ENCODE assay signal across 1 cellular context in the genomic region with DNA sequence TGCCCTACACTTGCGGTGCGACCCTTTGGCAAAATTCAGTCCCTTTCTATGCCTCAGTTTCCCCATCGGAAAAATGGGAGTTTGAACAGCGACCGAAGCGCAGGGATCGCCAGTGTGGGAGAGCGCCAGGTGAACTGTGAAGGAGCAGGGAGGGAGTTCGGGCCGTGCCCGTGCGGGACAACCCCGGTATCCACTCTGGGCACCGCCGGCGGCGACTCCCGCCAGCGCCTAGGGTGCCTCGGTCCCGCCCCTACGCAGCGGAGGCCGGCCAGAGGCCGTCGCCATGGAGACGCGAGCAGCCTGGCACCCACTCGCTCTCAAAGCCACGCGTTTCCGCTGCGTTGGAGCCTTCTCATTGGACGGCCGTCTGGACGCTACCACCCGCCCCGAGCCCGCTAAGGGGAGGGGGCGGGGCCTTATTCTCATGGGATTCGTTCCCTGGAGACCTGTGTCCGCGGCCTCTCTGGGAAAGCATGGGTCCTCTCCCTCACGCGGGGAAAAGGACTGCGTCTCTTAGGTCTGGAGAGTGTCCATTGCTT.
TF ChIP-seq lines count a peak whose summit lies in the region.

No MANE protein-coding gene starts in this region.

TF ChIP-seq in K562, 482 proteins besides CTCF, POLR2A, EP300 and RAD21 (continued from another document and continues in another):
- TF ChIP-seq ZNF143 (CRISPR knock-in tag; IDR thresholded peaks at IDR 0.05): no peak
- TF ChIP-seq SIN3B (IDR thresholded peaks at IDR 0.05; ENCODE audit: low read depth): no peak
- no peak for TF ChIP-seq CREBBP (IDR thresholded peaks at IDR 0.05; ENCODE audit: low read depth, low read length)
- no peak for TF ChIP-seq TFAM (CRISPR knock-in tag; conservative IDR thresholded peaks at IDR 0.05)
- TF ChIP-seq, protein P1, sequence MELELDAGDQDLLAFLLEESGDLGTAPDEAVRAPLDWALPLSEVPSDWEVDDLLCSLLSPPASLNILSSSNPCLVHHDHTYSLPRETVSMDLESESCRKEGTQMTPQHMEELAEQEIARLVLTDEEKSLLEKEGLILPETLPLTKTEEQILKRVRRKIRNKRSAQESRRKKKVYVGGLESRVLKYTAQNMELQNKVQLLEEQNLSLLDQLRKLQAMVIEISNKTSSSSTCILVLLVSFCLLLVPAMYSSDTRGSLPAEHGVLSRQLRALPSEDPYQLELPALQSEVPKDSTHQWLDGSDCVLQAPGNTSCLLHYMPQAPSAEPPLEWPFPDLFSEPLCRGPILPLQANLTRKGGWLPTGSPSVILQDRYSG (tag; conservative IDR thresholded peaks at IDR 0.05; ENCODE audit: low read depth): no peak
- TF ChIP-seq, protein P2, sequence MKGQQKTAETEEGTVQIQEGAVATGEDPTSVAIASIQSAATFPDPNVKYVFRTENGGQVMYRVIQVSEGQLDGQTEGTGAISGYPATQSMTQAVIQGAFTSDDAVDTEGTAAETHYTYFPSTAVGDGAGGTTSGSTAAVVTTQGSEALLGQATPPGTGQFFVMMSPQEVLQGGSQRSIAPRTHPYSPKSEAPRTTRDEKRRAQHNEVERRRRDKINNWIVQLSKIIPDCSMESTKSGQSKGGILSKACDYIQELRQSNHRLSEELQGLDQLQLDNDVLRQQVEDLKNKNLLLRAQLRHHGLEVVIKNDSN (CRISPR knock-in tag; IDR thresholded peaks at IDR 0.05): no peak
- peak; percentile 10; the same call in 1 of the 2 replicates for TF ChIP-seq SOX6 (IDR thresholded peaks at IDR 0.05)
- peak; percentile 89 for TF ChIP-seq MBD2 (IDR thresholded peaks at IDR 0.05; ENCODE audit: borderline replicate concordance, low read depth)
- TF ChIP-seq, protein P3, sequence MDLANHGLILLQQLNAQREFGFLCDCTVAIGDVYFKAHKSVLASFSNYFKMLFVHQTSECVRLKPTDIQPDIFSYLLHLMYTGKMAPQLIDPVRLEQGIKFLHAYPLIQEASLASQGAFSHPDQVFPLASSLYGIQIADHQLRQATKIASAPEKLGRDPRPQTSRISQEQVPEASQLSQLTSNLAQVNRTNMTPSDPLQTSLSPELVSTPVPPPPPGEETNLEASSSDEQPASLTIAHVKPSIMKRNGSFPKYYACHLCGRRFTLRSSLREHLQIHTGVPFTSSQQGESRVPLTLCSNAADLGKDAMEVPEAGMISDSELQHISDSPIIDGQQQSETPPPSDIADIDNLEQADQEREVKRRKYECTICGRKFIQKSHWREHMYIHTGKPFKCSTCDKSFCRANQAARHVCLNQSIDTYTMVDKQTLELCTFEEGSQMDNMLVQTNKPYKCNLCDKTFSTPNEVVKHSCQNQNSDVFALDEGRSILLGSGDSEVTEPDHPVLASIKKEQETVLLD (IDR thresholded peaks at IDR 0.05): 0 out of 2 replicates have a peak, but pooled peaks have one; percentile 21
- TF ChIP-seq NR1H2 (CRISPR knock-in tag; IDR thresholded peaks at IDR 0.05): no peak
- TF ChIP-seq, protein P4, sequence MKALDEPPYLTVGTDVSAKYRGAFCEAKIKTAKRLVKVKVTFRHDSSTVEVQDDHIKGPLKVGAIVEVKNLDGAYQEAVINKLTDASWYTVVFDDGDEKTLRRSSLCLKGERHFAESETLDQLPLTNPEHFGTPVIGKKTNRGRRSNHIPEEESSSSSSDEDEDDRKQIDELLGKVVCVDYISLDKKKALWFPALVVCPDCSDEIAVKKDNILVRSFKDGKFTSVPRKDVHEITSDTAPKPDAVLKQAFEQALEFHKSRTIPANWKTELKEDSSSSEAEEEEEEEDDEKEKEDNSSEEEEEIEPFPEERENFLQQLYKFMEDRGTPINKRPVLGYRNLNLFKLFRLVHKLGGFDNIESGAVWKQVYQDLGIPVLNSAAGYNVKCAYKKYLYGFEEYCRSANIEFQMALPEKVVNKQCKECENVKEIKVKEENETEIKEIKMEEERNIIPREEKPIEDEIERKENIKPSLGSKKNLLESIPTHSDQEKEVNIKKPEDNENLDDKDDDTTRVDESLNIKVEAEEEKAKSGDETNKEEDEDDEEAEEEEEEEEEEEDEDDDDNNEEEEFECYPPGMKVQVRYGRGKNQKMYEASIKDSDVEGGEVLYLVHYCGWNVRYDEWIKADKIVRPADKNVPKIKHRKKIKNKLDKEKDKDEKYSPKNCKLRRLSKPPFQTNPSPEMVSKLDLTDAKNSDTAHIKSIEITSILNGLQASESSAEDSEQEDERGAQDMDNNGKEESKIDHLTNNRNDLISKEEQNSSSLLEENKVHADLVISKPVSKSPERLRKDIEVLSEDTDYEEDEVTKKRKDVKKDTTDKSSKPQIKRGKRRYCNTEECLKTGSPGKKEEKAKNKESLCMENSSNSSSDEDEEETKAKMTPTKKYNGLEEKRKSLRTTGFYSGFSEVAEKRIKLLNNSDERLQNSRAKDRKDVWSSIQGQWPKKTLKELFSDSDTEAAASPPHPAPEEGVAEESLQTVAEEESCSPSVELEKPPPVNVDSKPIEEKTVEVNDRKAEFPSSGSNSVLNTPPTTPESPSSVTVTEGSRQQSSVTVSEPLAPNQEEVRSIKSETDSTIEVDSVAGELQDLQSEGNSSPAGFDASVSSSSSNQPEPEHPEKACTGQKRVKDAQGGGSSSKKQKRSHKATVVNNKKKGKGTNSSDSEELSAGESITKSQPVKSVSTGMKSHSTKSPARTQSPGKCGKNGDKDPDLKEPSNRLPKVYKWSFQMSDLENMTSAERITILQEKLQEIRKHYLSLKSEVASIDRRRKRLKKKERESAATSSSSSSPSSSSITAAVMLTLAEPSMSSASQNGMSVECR (CRISPR knock-in tag; IDR thresholded peaks at IDR 0.05): no peak
- no peak for TF ChIP-seq ASH1L (IDR thresholded peaks at IDR 0.05; ENCODE audit: borderline replicate concordance, low read depth, partially characterized antibody)
- no peak for TF ChIP-seq FUS (optimal IDR thresholded peaks at IDR 0.05; ENCODE audit: low read depth, low read length)
- no peak for TF ChIP-seq E2F3 (CRISPR knock-in tag; IDR thresholded peaks at IDR 0.05)
- TF ChIP-seq BRCA1 (IDR thresholded peaks at IDR 0.05): no peak
- TF ChIP-seq BRCA1 (CRISPR knock-in tag; IDR thresholded peaks at IDR 0.05): no peak
- TF ChIP-seq ZNF224 (CRISPR knock-in tag; IDR thresholded peaks at IDR 0.05): no peak
- TF ChIP-seq MCM7 (IDR thresholded peaks at IDR 0.05): no peak
- TF ChIP-seq, protein P5, sequence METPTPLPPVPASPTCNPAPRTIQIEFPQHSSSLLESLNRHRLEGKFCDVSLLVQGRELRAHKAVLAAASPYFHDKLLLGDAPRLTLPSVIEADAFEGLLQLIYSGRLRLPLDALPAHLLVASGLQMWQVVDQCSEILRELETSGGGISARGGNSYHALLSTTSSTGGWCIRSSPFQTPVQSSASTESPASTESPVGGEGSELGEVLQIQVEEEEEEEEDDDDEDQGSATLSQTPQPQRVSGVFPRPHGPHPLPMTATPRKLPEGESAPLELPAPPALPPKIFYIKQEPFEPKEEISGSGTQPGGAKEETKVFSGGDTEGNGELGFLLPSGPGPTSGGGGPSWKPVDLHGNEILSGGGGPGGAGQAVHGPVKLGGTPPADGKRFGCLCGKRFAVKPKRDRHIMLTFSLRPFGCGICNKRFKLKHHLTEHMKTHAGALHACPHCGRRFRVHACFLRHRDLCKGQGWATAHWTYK (CRISPR knock-in tag; IDR thresholded peaks at IDR 0.05): 0 out of 2 replicates have a peak, but pooled peaks have one; percentile 43
- TF ChIP-seq ZNF668 (CRISPR knock-in tag; IDR thresholded peaks at IDR 0.05): no peak
- no peak for TF ChIP-seq SAP30 (IDR thresholded peaks at IDR 0.05; ENCODE audit: borderline replicate concordance, insufficient read depth, low read depth, low read length, poor library complexity, severe bottlenecking)
- TF ChIP-seq CREM (IDR thresholded peaks at IDR 0.05; ENCODE audit: low read depth): peak; percentile 75; the same call in 1 of the 2 replicates
- TF ChIP-seq, protein P6, sequence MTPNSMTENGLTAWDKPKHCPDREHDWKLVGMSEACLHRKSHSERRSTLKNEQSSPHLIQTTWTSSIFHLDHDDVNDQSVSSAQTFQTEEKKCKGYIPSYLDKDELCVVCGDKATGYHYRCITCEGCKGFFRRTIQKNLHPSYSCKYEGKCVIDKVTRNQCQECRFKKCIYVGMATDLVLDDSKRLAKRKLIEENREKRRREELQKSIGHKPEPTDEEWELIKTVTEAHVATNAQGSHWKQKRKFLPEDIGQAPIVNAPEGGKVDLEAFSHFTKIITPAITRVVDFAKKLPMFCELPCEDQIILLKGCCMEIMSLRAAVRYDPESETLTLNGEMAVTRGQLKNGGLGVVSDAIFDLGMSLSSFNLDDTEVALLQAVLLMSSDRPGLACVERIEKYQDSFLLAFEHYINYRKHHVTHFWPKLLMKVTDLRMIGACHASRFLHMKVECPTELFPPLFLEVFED (CRISPR knock-in tag; conservative IDR thresholded peaks at IDR 0.05): no peak
- TF ChIP-seq KLF10 (CRISPR knock-in tag; IDR thresholded peaks at IDR 0.05): no peak
- no peak for TF ChIP-seq ZNF696 (CRISPR knock-in tag; conservative IDR thresholded peaks at IDR 0.05)
- TF ChIP-seq, protein P7, sequence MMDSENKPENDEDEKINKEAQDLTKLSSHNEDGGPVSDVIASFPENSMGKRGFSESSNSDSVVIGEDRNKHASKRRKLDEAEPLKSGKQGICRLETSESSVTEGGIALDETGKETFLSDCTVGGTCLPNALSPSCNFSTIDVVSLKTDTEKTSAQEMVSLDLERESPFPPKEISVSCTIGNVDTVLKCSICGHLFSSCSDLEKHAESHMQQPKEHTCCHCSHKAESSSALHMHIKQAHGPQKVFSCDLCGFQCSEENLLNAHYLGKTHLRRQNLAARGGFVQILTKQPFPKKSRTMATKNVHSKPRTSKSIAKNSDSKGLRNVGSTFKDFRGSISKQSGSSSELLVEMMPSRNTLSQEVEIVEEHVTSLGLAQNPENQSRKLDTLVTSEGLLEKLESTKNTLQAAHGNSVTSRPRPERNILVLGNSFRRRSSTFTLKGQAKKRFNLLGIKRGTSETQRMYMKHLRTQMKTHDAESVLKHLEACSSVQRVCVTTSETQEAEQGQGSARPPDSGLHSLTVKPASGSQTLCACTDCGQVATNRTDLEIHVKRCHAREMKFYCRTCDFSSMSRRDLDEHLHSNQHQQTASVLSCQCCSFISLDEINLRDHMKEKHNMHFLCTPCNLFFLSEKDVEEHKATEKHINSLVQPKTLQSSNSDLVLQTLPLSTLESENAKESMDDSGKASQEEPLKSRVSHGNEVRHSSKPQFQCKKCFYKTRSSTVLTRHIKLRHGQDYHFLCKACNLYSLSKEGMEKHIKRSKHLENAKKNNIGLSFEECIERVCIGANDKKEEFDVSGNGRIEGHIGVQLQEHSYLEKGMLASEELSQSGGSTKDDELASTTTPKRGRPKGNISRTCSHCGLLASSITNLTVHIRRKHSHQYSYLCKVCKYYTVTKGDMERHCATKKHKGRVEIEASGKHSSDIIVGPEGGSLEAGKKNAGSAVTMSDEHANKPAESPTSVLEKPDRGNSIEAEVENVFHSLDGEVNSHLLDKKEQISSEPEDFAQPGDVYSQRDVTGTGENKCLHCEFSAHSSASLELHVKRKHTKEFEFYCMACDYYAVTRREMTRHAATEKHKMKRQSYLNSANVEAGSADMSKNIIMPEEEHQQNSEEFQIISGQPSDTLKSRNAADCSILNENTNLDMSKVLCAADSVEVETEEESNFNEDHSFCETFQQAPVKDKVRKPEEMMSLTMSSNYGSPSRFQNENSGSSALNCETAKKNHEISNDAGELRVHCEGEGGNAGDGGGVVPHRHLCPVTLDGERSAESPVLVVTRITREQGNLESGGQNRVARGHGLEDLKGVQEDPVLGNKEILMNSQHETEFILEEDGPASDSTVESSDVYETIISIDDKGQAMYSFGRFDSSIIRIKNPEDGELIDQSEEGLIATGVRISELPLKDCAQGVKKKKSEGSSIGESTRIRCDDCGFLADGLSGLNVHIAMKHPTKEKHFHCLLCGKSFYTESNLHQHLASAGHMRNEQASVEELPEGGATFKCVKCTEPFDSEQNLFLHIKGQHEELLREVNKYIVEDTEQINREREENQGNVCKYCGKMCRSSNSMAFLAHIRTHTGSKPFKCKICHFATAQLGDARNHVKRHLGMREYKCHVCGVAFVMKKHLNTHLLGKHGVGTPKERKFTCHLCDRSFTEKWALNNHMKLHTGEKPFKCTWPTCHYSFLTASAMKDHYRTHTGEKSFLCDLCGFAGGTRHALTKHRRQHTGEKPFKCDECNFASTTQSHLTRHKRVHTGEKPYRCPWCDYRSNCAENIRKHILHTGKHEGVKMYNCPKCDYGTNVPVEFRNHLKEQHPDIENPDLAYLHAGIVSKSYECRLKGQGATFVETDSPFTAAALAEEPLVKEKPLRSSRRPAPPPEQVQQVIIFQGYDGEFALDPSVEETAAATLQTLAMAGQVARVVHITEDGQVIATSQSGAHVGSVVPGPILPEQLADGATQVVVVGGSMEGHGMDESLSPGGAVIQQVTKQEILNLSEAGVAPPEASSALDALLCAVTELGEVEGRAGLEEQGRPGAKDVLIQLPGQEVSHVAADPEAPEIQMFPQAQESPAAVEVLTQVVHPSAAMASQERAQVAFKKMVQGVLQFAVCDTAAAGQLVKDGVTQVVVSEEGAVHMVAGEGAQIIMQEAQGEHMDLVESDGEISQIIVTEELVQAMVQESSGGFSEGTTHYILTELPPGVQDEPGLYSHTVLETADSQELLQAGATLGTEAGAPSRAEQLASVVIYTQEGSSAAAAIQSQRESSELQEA (IDR thresholded peaks at IDR 0.05; ENCODE audit: low read depth): no peak
- TF ChIP-seq, protein P8, sequence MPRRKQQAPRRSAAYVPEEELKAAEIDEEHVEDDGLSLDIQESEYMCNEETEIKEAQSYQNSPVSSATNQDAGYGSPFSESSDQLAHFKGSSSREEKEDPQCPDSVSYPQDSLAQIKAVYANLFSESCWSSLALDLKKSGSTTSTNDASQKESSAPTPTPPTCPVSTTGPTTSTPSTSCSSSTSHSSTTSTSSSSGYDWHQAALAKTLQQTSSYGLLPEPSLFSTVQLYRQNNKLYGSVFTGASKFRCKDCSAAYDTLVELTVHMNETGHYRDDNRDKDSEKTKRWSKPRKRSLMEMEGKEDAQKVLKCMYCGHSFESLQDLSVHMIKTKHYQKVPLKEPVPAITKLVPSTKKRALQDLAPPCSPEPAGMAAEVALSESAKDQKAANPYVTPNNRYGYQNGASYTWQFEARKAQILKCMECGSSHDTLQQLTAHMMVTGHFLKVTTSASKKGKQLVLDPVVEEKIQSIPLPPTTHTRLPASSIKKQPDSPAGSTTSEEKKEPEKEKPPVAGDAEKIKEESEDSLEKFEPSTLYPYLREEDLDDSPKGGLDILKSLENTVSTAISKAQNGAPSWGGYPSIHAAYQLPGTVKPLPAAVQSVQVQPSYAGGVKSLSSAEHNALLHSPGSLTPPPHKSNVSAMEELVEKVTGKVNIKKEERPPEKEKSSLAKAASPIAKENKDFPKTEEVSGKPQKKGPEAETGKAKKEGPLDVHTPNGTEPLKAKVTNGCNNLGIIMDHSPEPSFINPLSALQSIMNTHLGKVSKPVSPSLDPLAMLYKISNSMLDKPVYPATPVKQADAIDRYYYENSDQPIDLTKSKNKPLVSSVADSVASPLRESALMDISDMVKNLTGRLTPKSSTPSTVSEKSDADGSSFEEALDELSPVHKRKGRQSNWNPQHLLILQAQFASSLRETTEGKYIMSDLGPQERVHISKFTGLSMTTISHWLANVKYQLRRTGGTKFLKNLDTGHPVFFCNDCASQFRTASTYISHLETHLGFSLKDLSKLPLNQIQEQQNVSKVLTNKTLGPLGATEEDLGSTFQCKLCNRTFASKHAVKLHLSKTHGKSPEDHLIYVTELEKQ (CRISPR knock-in tag; IDR thresholded peaks at IDR 0.05): no peak
